2 cellular contexts compared by ENCODE assay signal in the genomic region with DNA sequence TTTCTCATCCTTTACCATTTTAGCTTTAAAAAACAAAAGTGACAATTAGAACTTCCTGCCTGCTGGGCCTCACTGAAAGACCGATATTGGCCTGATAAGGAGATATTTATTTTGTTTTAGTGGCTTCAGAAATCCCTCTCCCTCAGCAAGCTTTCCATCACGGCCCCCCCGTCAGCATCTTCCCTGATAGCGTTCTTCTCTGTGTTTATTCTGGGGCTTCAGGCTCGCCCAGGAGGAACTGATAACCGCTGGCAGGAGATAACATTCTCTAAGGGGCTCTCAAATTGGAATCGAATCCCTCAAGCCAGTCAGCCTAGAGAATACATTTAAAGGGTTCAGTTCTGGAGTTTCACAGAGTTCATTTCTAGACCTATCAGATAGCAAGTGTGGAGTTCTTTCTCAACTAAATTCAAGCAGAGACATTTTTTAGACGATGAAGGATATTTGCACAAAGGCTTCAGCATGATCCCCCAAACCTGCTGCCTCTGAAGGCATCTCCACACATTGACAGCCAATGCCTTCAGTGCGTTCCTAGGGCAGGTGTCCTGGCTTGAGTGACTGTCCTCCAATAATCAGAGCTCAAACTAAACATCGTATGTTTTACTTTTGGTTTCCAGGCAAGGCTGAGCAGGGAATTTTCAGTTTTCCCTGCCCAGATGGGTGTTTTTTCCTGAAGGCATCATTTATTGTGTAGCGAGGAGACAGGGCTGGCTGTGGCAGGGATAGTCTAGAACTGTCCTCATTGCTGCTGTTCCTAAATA.
A peak's percentile ranks its signal among the peaks of the same experiment; 100 is the strongest.
TF ChIP-seq lines count a peak whose summit lies in the region.

No MANE protein-coding gene starts in this region.

TF ChIP-seq in K562, 482 proteins besides CTCF, POLR2A, EP300 and RAD21 (continued from another document and continues in another):
- TF ChIP-seq YY1 (IDR thresholded peaks at IDR 0.05; ENCODE audit: borderline replicate concordance in 1 of 3, control insufficient read depth in 1 of 3, extremely low read depth in 1 of 3, insufficient read depth in 3 of 3, insufficient read length in 1 of 3, insufficient replicate concordance in 2 of 3, low read depth in 1 of 3, low read length in 2 of 3) (no peak), RFX1 (IDR thresholded peaks at IDR 0.05) (no peak), BHLHE40 (IDR thresholded peaks at IDR 0.05; ENCODE audit: low read length) (no peak), FOXK2 (conservative IDR thresholded peaks at IDR 0.05 in 1 of 2, IDR thresholded peaks at IDR 0.05 in 1 of 2; ENCODE audit: low read depth in 2 of 2) (no peak), NR2C2 (CRISPR knock-in tag; IDR thresholded peaks at IDR 0.05) (no peak), NR2C2 (tag; IDR thresholded peaks at IDR 0.05) (no peak), RBM15 (IDR thresholded peaks at IDR 0.05; ENCODE audit: insufficient read depth, low read length) (no peak), NONO (IDR thresholded peaks at IDR 0.05; ENCODE audit: low read depth in 2 of 2, low read length in 1 of 2) (no peak), ELF2 (CRISPR knock-in tag; IDR thresholded peaks at IDR 0.05) (no peak), ZBTB17 (CRISPR knock-in tag; IDR thresholded peaks at IDR 0.05) (no peak), CBX5 (IDR thresholded peaks at IDR 0.05; ENCODE audit: borderline replicate concordance, low read depth) (no peak), TAL1 (IDR thresholded peaks at IDR 0.05) (0 out of 2 replicates have a peak, but pooled peaks have one; percentile 13)
- TF ChIP-seq, protein P1, sequence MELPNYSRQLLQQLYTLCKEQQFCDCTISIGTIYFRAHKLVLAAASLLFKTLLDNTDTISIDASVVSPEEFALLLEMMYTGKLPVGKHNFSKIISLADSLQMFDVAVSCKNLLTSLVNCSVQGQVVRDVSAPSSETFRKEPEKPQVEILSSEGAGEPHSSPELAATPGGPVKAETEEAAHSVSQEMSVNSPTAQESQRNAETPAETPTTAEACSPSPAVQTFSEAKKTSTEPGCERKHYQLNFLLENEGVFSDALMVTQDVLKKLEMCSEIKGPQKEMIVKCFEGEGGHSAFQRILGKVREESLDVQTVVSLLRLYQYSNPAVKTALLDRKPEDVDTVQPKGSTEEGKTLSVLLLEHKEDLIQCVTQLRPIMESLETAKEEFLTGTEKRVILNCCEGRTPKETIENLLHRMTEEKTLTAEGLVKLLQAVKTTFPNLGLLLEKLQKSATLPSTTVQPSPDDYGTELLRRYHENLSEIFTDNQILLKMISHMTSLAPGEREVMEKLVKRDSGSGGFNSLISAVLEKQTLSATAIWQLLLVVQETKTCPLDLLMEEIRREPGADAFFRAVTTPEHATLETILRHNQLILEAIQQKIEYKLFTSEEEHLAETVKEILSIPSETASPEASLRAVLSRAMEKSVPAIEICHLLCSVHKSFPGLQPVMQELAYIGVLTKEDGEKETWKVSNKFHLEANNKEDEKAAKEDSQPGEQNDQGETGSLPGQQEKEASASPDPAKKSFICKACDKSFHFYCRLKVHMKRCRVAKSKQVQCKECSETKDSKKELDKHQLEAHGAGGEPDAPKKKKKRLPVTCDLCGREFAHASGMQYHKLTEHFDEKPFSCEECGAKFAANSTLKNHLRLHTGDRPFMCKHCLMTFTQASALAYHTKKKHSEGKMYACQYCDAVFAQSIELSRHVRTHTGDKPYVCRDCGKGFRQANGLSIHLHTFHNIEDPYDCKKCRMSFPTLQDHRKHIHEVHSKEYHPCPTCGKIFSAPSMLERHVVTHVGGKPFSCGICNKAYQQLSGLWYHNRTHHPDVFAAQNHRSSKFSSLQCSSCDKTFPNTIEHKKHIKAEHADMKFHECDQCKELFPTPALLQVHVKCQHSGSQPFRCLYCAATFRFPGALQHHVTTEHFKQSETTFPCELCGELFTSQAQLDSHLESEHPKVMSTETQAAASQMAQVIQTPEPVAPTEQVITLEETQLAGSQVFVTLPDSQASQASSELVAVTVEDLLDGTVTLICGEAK (IDR thresholded peaks at IDR 0.05) = no peak
- TF ChIP-seq, protein P1 (CRISPR knock-in tag; IDR thresholded peaks at IDR 0.05) = no peak

TF ChIP-seq in WTC11, 78 proteins besides CTCF, POLR2A, EP300 and RAD21 (continued from another document):
- TF ChIP-seq, protein P2, sequence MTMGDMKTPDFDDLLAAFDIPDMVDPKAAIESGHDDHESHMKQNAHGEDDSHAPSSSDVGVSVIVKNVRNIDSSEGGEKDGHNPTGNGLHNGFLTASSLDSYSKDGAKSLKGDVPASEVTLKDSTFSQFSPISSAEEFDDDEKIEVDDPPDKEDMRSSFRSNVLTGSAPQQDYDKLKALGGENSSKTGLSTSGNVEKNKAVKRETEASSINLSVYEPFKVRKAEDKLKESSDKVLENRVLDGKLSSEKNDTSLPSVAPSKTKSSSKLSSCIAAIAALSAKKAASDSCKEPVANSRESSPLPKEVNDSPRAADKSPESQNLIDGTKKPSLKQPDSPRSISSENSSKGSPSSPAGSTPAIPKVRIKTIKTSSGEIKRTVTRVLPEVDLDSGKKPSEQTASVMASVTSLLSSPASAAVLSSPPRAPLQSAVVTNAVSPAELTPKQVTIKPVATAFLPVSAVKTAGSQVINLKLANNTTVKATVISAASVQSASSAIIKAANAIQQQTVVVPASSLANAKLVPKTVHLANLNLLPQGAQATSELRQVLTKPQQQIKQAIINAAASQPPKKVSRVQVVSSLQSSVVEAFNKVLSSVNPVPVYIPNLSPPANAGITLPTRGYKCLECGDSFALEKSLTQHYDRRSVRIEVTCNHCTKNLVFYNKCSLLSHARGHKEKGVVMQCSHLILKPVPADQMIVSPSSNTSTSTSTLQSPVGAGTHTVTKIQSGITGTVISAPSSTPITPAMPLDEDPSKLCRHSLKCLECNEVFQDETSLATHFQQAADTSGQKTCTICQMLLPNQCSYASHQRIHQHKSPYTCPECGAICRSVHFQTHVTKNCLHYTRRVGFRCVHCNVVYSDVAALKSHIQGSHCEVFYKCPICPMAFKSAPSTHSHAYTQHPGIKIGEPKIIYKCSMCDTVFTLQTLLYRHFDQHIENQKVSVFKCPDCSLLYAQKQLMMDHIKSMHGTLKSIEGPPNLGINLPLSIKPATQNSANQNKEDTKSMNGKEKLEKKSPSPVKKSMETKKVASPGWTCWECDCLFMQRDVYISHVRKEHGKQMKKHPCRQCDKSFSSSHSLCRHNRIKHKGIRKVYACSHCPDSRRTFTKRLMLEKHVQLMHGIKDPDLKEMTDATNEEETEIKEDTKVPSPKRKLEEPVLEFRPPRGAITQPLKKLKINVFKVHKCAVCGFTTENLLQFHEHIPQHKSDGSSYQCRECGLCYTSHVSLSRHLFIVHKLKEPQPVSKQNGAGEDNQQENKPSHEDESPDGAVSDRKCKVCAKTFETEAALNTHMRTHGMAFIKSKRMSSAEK (CRISPR knock-in tag; IDR thresholded peaks at IDR 0.05; ENCODE audit: borderline replicate concordance) = no peak
- no peak for TF ChIP-seq EMX1 (CRISPR knock-in tag; IDR thresholded peaks at IDR 0.05)
